Comparison of ENCODE assay signal across 8 cellular contexts in the genomic region with DNA sequence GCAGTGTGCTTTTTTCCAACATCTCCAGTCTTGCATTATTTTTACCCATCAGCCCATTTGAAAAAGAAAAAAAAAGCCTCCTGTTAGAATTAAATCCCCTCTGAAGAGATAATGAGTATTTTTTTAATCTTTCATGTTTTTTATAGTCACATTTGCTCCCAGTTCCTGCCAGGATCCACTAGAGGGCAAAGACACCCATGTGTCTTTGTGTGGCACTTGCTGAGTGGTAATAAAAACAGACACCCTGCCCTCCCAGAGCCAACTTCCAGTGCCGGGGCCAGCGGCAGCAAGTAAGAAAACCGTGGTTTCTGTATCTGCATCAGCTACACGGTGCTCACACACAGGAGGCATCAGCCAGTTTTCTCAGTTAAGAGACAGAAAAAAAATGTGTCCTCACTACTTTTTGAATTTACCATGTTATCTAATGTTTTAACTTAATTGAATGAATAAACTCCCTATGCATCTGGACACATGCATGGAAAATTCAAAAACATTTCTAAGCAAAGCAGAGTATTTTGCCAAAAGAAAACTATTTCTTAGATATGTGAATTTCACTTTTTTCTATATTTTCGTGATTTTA.
A peak's percentile ranks its signal among the peaks of the same experiment; 100 is the strongest.
DNase-seq lines count a peak whose midpoint lies in the region; ATAC-seq, FAIRE-seq and TF ChIP-seq lines count a peak whose summit lies in the region.

No MANE protein-coding gene starts in this region.

- H3K4me2 ChIP-seq in KMS-11 (peak overlapping the region; percentile 80), K562 (ENCODE audit: insufficient read depth, low read length) (no peak overlapping the region), neural cell (ENCODE audit: low read length) (no peak overlapping the region)

- TF ChIP-seq RAD21 in K562 (CRISPR knock-in tag; conservative IDR thresholded peaks at IDR 0.05 in 1 of 2, IDR thresholded peaks at IDR 0.05 in 1 of 2) (no peak; a peak in 1 of 4 replicates), neural cell (conservative IDR thresholded peaks at IDR 0.05) (peak; percentile 63)

- no peaks in the 10 kb centered on the region for H3F3A ChIP-seq in neural cell (ENCODE audit: insufficient read depth, low read length, poor library complexity, severe bottlenecking)

- H3K79me2 ChIP-seq in KMS-11 (ENCODE audit: insufficient read depth, low read depth), result no peaks in the 10 kb centered on the region
- no peaks in the 10 kb centered on the region for H3K79me2 ChIP-seq in K562 (ENCODE audit: control insufficient read depth, insufficient read depth, low read length)
- H3K79me2 ChIP-seq in neural cell (replicated peaks; ENCODE audit: insufficient read depth, low read length), result no peaks in the 10 kb centered on the region

- H3K9me3 ChIP-seq in K562 (replicated peaks; ENCODE audit: control insufficient read depth, insufficient read depth, low read depth, low read length) (no peaks in the 10 kb centered on the region), neural cell (ENCODE audit: low read length) (no peaks in the 10 kb centered on the region), colonic mucosa (no peaks in the 10 kb centered on the region)

- H3K27me3 ChIP-seq in KMS-11 (ENCODE audit: insufficient read depth, low read depth), result no peaks in the 10 kb centered on the region
- H3K27me3 ChIP-seq in K562 (ENCODE audit: control insufficient read depth in 2 of 2, insufficient read depth in 2 of 2, low read length in 2 of 2), result peaks cover 0 to 9% of the 10 kb centered on the region in 2 experiments; a peak in 1 of 5 replicates
- H3K27me3 ChIP-seq in neural cell (ENCODE audit: insufficient read depth, low read depth, low read length), result no peaks in the 10 kb centered on the region
- H3K27me3 ChIP-seq in colonic mucosa, result no peaks in the 10 kb centered on the region

- peaks cover 31% of the 10 kb centered on the region for H3K4me1 ChIP-seq in KMS-11 (ENCODE audit: low read depth, poor library complexity, severe bottlenecking)
- no peaks in the 10 kb centered on the region for H3K4me1 ChIP-seq in K562 (replicated peaks in 1 of 2; ENCODE audit: control insufficient read depth in 2 of 2, insufficient read depth in 2 of 2, low read length in 2 of 2)
- no peaks in the 10 kb centered on the region for H3K4me1 ChIP-seq in colonic mucosa

- DNase-seq in Caki2 (ENCODE audit: low read depth), result peak; percentile 17
- DNase-seq in K562 (ENCODE audit: extremely low read depth in 1 of 4, low spot score in 3 of 4), result no peak
- no peak for DNase-seq in colonic mucosa
- DNase-seq in iPS-NIHi11 (ENCODE audit: low spot score), result no peak
- DNase-seq in sciatic nerve (ENCODE audit: low spot score), result no peak

- H3K4me3 ChIP-seq in KMS-11 (IDR thresholded peaks at IDR 0.05; ENCODE audit: insufficient read depth, low read depth, low read length) (no peak overlapping the region), K562 (no peak overlapping the region), neural cell (ENCODE audit: low read length) (no peak overlapping the region), colonic mucosa (no peak overlapping the region)

- POLR2A ChIA-PET in K562 (lab: Yijun Ruan, JAX), result no interaction called here

- no peak for FAIRE-seq in K562 (lab: Jason Lieb, UNC)

- H4K20me1 ChIP-seq in KMS-11 (ENCODE audit: insufficient read depth) (no peaks in the 10 kb centered on the region), K562 (replicated peaks; ENCODE audit: control insufficient read depth, insufficient read depth, low read length) (no peaks in the 10 kb centered on the region), neural cell (ENCODE audit: insufficient read depth) (no peaks in the 10 kb centered on the region)

- H3K9ac ChIP-seq in KMS-11 (peak overlapping the region; percentile 3; the same call in 1 of the 2 replicates), K562 (ENCODE audit: insufficient read depth in 1 of 2, low read depth in 2 of 2, low read length in 2 of 2) (no peak overlapping the region), neural cell (ENCODE audit: low read length) (no peak overlapping the region), colonic mucosa (ENCODE audit: low read depth in 2 of 2, low read length in 2 of 2) (no peak overlapping the region)

- CTCF ChIA-PET in K562 (lab: Yijun Ruan, JAX; ENCODE audit: low intra/inter-chr PET ratio), result no interaction called here

- TF ChIP-seq POLR2A in K562 (conservative IDR thresholded peaks at IDR 0.05), result no peak

- H3K27ac ChIP-seq in KMS-11, result peak overlapping the region; percentile 21
- no peak overlapping the region for H3K27ac ChIP-seq in K562 (ENCODE audit: extremely low read depth, low read depth, low read length)
- no peak overlapping the region for H3K27ac ChIP-seq in neural cell (ENCODE audit: low read length)
- H3K27ac ChIP-seq in colonic mucosa, result no peak overlapping the region

- in situ Hi-C loops in Caki2 (cut with HindIII; ENCODE audit: low pct_unique_long_range_greater_than_20kb, low sequenced_read_pairs), result no loop called here
- in situ Hi-C loops in K562 (cut with MboI), result no loop called here

- H3K9me1 ChIP-seq in K562 (ENCODE audit: control insufficient read depth, insufficient read depth, low read length), result no peaks in the 10 kb centered on the region

- BruUV-seq in K562 (replicated peaks; lab: Mats Ljungman, UMichigan), result no TSS peak

- no peak for TF ChIP-seq EP300 in K562 (IDR thresholded peaks at IDR 0.05; ENCODE audit: low read length)
- TF ChIP-seq EP300 in neural cell (conservative IDR thresholded peaks at IDR 0.05; ENCODE audit: poor library complexity, severe bottlenecking), result no peak

- no peaks in the 10 kb centered on the region for H3K36me3 ChIP-seq in KMS-11 (ENCODE audit: insufficient read depth)
- no peaks in the 10 kb centered on the region for H3K36me3 ChIP-seq in K562 (ENCODE audit: control insufficient read depth, insufficient read depth, low read length)
- H3K36me3 ChIP-seq in neural cell (ENCODE audit: insufficient read depth, low read length), result no peaks in the 10 kb centered on the region
- no peaks in the 10 kb centered on the region for H3K36me3 ChIP-seq in colonic mucosa

- peak; percentile 73 for TF ChIP-seq CTCF in KMS-11 (conservative IDR thresholded peaks at IDR 0.05; ENCODE audit: low read depth, low read length)
- peak; percentile 16 to 24 (median 24); a peak in 3 of 6 replicates for TF ChIP-seq CTCF in K562 (IDR thresholded peaks at IDR 0.05 in 2 of 3, conservative IDR thresholded peaks at IDR 0.05 in 1 of 3; ENCODE audit: insufficient read depth in 2 of 3, low read depth in 1 of 3, low read length in 3 of 3)
- peak; percentile 72 for TF ChIP-seq CTCF in neural cell (IDR thresholded peaks at IDR 0.05; ENCODE audit: poor library complexity, severe bottlenecking)
- no peak for TF ChIP-seq CTCF in colonic mucosa (IDR thresholded peaks at IDR 0.05)

- 0% methylated on average over 5 of the region's 5 CpGs for WGBS in K562 (ENCODE audit: insufficient coverage, low coverage, missing lambda C conversion rate)

- ATAC-seq in K562, result no peak
- no peak for ATAC-seq in HG03354 (IDR thresholded peaks at IDR 0.05; ENCODE audit: poor library complexity, severe bottlenecking, unreplicated experiment)
- no peak for ATAC-seq in sciatic nerve

- intact Hi-C loops in K562 (cut with micrococcal nuclease) (no loop called here), colonic mucosa (cut with DNase I) (no loop called here), sciatic nerve (cut with DNase I) (no loop called here)

- H2AFZ ChIP-seq in KMS-11 (ENCODE audit: low read depth) (peak overlapping the region; percentile 40), K562 (ENCODE audit: low read depth, low read length) (no peak overlapping the region), neural cell (ENCODE audit: low read depth, low read length) (no peak overlapping the region)

- H3K9me2 ChIP-seq in neural cell (ENCODE audit: insufficient read depth, low read length), result no peaks in the 10 kb centered on the region

TF ChIP-seq in K562, 482 proteins besides CTCF, POLR2A, EP300 and RAD21:
- TF ChIP-seq RBM25 (IDR thresholded peaks at IDR 0.05; ENCODE audit: low read depth, low read length, severe bottlenecking), result no peak
- TF ChIP-seq ZNF311 (CRISPR knock-in tag; IDR thresholded peaks at IDR 0.05), result no peak
- TF ChIP-seq ETV6 (IDR thresholded peaks at IDR 0.05; ENCODE audit: borderline replicate concordance in 1 of 2, low read depth in 2 of 2, low read length in 1 of 2), result no peak
- no peak for TF ChIP-seq ETV6 (CRISPR knock-in tag; IDR thresholded peaks at IDR 0.05; ENCODE audit: borderline replicate concordance)
- TF ChIP-seq FUS (optimal IDR thresholded peaks at IDR 0.05; ENCODE audit: low read depth, low read length), result no peak
- TF ChIP-seq, protein P1, sequence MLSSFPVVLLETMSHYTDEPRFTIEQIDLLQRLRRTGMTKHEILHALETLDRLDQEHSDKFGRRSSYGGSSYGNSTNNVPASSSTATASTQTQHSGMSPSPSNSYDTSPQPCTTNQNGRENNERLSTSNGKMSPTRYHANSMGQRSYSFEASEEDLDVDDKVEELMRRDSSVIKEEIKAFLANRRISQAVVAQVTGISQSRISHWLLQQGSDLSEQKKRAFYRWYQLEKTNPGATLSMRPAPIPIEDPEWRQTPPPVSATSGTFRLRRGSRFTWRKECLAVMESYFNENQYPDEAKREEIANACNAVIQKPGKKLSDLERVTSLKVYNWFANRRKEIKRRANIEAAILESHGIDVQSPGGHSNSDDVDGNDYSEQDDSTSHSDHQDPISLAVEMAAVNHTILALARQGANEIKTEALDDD (IDR thresholded peaks at IDR 0.05), result no peak
- TF ChIP-seq CEBPG (CRISPR knock-in tag; IDR thresholded peaks at IDR 0.05), result no peak
- no peak for TF ChIP-seq CEBPG (tag; conservative IDR thresholded peaks at IDR 0.05 in 1 of 2, IDR thresholded peaks at IDR 0.05 in 1 of 2)

TF ChIP-seq in neural cell, 6 proteins besides CTCF, POLR2A, EP300 and RAD21 (continues in another document):
- TF ChIP-seq SMC3 (conservative IDR thresholded peaks at IDR 0.05; ENCODE audit: poor library complexity), result peak; percentile 71
- TF ChIP-seq EZH2 (IDR thresholded peaks at IDR 0.05; ENCODE audit: borderline replicate concordance, insufficient read depth, low read length, poor library complexity, severe bottlenecking), result no peak
